ENCODE assay signal across 2 cellular contexts in the genomic region with DNA sequence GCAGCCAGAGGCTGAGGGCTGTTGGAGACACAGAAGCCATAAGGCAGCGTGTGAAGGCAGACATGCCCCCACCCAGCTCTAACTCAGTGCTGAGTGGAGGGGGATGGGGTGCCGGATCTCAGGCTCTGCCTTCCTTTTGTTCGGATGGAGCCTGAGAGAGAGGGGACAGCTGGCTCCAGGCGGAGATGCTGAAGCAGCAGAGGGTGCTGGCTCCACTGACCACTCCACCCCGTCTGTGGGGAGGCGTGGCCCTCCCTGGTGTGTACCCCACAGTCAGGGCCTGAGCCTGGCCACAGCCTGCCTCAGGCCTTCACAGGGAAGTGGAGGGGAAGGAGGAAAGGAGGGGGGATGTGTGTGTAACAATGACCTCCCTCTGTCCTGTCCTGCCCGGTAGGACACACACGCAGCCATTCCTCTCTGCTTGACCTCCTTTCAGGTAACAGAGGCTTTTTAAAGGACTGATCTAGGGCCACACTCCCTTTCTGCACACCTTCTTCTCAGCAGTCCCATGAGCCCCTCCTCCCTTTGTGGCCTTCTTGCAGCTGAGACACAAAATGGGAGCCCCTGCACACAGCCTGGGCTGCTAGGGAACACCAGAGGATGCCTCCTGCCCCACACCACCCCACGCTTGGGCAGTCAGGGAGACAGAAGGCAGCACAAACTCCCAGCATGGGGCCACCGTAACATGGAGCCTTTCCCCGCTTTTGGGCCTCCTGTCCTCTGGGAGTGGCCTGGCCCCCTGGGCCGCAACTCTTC.
TF ChIP-seq lines count a peak whose summit lies in the region.

No MANE protein-coding gene starts in this region.

TF ChIP-seq in SK-N-SH, 30 proteins besides CTCF, POLR2A, EP300 and RAD21:
- no peak for TF ChIP-seq GABPA (IDR thresholded peaks at IDR 0.05; ENCODE audit: low read depth)

TF ChIP-seq in SK-N-SH treated with all-trans-retinoic acid at 6 μM for 48 hours, 23 proteins besides CTCF, POLR2A, EP300 and RAD21:
- no peak for TF ChIP-seq BACH2 (CRISPR knock-in tag; IDR thresholded peaks at IDR 0.05; ENCODE audit: borderline replicate concordance)
- TF ChIP-seq PPARA (CRISPR knock-in tag; IDR thresholded peaks at IDR 0.05; ENCODE audit: borderline replicate concordance), result no peak
- no peak for TF ChIP-seq CSRNP3 (CRISPR knock-in tag; IDR thresholded peaks at IDR 0.05)
- no peak for TF ChIP-seq ISL1 (CRISPR knock-in tag; IDR thresholded peaks at IDR 0.05)
